In genomic region chr5:159210306-159210722, GRCh38 we compare ENCODE assay signal across 8 cellular contexts. TPM values are rescaled to one million over a fixed set of nuclear protein-coding genes. Genes with fewer than 3 reads are reported as not detected.
DNase-seq lines count a peak whose midpoint lies in the region; ATAC-seq and TF ChIP-seq lines count a peak whose summit lies in the region.

No MANE protein-coding gene starts in this region.

- POLR2A ChIA-PET in activated B cell treated with CpG ODN at 0.5 μM for 24 hours (lab: Charles Lee), result interaction anchor here (1.7 kb wide), 1 partner anchor 12 kb away, joined by 4 read pairs; no protein-coding TSS in a partner anchor

- H3K36me3 ChIP-seq in BLaER1 (no peaks in the 10 kb centered on the region), left lung (no peaks in the 10 kb centered on the region)

- H3K9me3 ChIP-seq in BLaER1, result no peaks in the 10 kb centered on the region
- H3K9me3 ChIP-seq in left lung, result no peaks in the 10 kb centered on the region

- H3K36me3 Mint-ChIP-seq in activated B cell treated with CpG ODN at 0.5 μM for 24 hours (ENCODE audit: low read depth), result peaks cover 15% of the 10 kb centered on the region

- H3K4me3 Mint-ChIP-seq in activated B cell treated with CpG ODN at 0.5 μM for 24 hours, result peak overlapping the region; percentile 88

- H3K4me3 ChIP-seq in BLaER1 (0 out of 2 replicates have a peak overlapping the region, but pooled peaks have one; percentile 85), HL-60 (replicated peaks; ENCODE audit: insufficient read depth, low read length) (peak overlapping the region; percentile 86), left lung (peak overlapping the region in 1 of 2 donors; percentile 93)

- no peaks in the 10 kb centered on the region for H3K27me3 ChIP-seq in BLaER1
- H3K27me3 ChIP-seq in HL-60 (ENCODE audit: insufficient read depth, poor library complexity, severe bottlenecking), result no peaks in the 10 kb centered on the region
- no peaks in the 10 kb centered on the region for H3K27me3 ChIP-seq in left lung

- H4K20me1 ChIP-seq in BLaER1, result peaks cover 18% of the 10 kb centered on the region

- no peak for TF ChIP-seq CTCF in HL-60 (IDR thresholded peaks at IDR 0.05; ENCODE audit: insufficient read depth, low read length)
- TF ChIP-seq CTCF in activated B cell treated with CpG ODN at 0.5 μM for 24 hours (IDR thresholded peaks at IDR 0.05), result no peak
- no peak for TF ChIP-seq CTCF in left lung (IDR thresholded peaks at IDR 0.05)

- no peaks in the 10 kb centered on the region for H3K27me3 Mint-ChIP-seq in activated B cell treated with CpG ODN at 0.5 μM for 24 hours

- peaks cover 44% of the 10 kb centered on the region for H3K4me1 ChIP-seq in BLaER1
- H3K4me1 ChIP-seq in left lung, result peaks cover 13 to 53% of the 10 kb centered on the region in 2 donors

- H3K27ac ChIP-seq in BLaER1 (no peak overlapping the region), HL-60 (replicated peaks) (peak overlapping the region; percentile 78), left lung (peak overlapping the region; percentile 95 to 97)

- CTCF ChIA-PET in activated B cell treated with CpG ODN at 0.5 μM for 24 hours (lab: Charles Lee), result no interaction called here

- intact Hi-C loops in activated B cell treated with CpG ODN at 0.5 μM for 24 hours (cut with micrococcal nuclease), result no loop called here
- intact Hi-C loops in left lung (cut with DNase I), result no loop called here

- H3K27ac Mint-ChIP-seq in activated B cell treated with CpG ODN at 0.5 μM for 24 hours, result peak overlapping the region; percentile 90

- H3K4me1 Mint-ChIP-seq in activated B cell treated with CpG ODN at 0.5 μM for 24 hours, result peaks cover 51% of the 10 kb centered on the region

- no peaks in the 10 kb centered on the region for H3K9me3 Mint-ChIP-seq in activated B cell treated with CpG ODN at 0.5 μM for 24 hours

- peak overlapping the region; percentile 78 for H3K4me2 ChIP-seq in BLaER1

- DNase-seq in HL-60 (ENCODE audit: low read depth in 1 of 2, low spot score in 1 of 2), result peak; percentile 89 to 91
- DNase-seq in activated B cell treated with CpG ODN at 0.5 μM for 24 hours, result no peak
- DNase-seq in left lung, result peak in 1 of 2 donors; percentile 40
- DNase-seq in DMS79 (lab: John Stamatoyannopoulos, UW), result no peak
- DNase-seq in activated CD4-positive, CD25-positive, alpha-beta regulatory T cell (lab: John Stamatoyannopoulos, UW), result no peak

- ATAC-seq in activated B cell treated with CpG ODN at 0.5 μM for 24 hours (ENCODE audit: low read depth), result no peak
- peak; percentile 11 for ATAC-seq in left lung
- no peak for ATAC-seq in HG02885 (IDR thresholded peaks at IDR 0.05; ENCODE audit: poor library complexity, unreplicated experiment)
- ATAC-seq in GM18502 (IDR thresholded peaks at IDR 0.05; ENCODE audit: poor library complexity, unreplicated experiment), result no peak

- no peak overlapping the region for H3K9ac ChIP-seq in BLaER1

RNA-seq across cellular contexts. Expression of gene RNF145, which starts 1.0 kb away (rescaled TPM):
- total RNA-seq in activated B cell treated with CpG ODN at 0.5 μM for 24 hours (66.1 and 79.1 TPM in 2 replicates), left lung (100 to 1,000 TPM; 164 to 216 TPM)

RNA-seq across cellular contexts. Expression of gene UBLCP1, which starts 52.8 kb away (rescaled TPM):
- total RNA-seq in activated B cell treated with CpG ODN at 0.5 μM for 24 hours (40.3 and 44.8 TPM in 2 replicates), left lung (10 to 100 TPM; 29.9 to 32.5 TPM)

Comparison
In these comparisons a context has a peak if more than half of its experiments do, and no peak if none do; other contexts are left out.
1. DNase-seq: peak in HL-60 (2 of 2); none in activated B cell treated with CpG ODN at 0.5 μM for 24 hours (single experiment), DMS79 (single experiment) and activated CD4-positive, CD25-positive, alpha-beta regulatory T cell (0 of 4).